Comparison of ENCODE assay signal across 9 cellular contexts in genomic region chrX:1593286-1594271, GRCh38. TPM values are rescaled to one million over a fixed set of nuclear protein-coding genes. Genes with fewer than 3 reads are reported as not detected.
A peak's percentile ranks its signal among the peaks of the same experiment; 100 is the strongest.
DNase-seq lines count a peak whose midpoint lies in the region; ATAC-seq and TF ChIP-seq lines count a peak whose summit lies in the region.
"Had no signal": no experiment of that assay in that cellular context is flagged by ENCODE, and none has a peak within 500 bp of the region (broad histone marks: within the 10 kb centered on the region; RNA-seq: fewer than 3 reads in every experiment).

No MANE protein-coding gene starts in this region.

- peak overlapping the region; percentile 91 for H3K4me2 ChIP-seq in mammary epithelial cell (ENCODE audit: insufficient read depth, low read depth, low read length)

- H3K9me3 ChIP-seq in HUES6 (ENCODE audit: control insufficient read depth, insufficient read depth, low read depth, low read length) (no peaks in the 10 kb centered on the region), mammary epithelial cell (replicated peaks; ENCODE audit: insufficient read depth, low read length) (no peaks in the 10 kb centered on the region), mucosa of stomach (ENCODE audit: control insufficient read depth, low read length) (no peaks in the 10 kb centered on the region), Peyer's patch (no peaks in the 10 kb centered on the region)
- H3K9me3 ChIP-seq: left lung had no signal

- intact Hi-C loops in mammary epithelial cell (cut with micrococcal nuclease): loop anchor here (5.0 kb wide), 2 partner anchors 126 to 201 kb away; partner anchors contain the start of gene SLC25A6

- H2AFZ ChIP-seq in ACC112 (ENCODE audit: low read length, unreplicated experiment): no peak overlapping the region
- H2AFZ ChIP-seq in mammary epithelial cell (ENCODE audit: low read depth, low read length): no peak overlapping the region

- H3K27ac ChIP-seq in ACC112 (ENCODE audit: low read depth, low read length) (no peak overlapping the region), HUES6 (ENCODE audit: low read depth, low read length) (no peak overlapping the region), mammary epithelial cell (ENCODE audit: insufficient read depth, low read depth, low read length) (no peak overlapping the region), Peyer's patch (no peak overlapping the region)

- H3K4me1 ChIP-seq in ACC112 (ENCODE audit: control insufficient read depth, insufficient read depth, low read length, unreplicated experiment) (peaks cover 6% of the 10 kb centered on the region), HUES6 (ENCODE audit: control insufficient read depth, insufficient read depth, low read length) (peaks cover 5% of the 10 kb centered on the region; the same call in 1 of the 2 replicates), mammary epithelial cell (ENCODE audit: insufficient read depth, low read length) (peaks cover 3% of the 10 kb centered on the region), mucosa of stomach (ENCODE audit: control insufficient read depth, insufficient read depth, low read length) (peaks cover 14% of the 10 kb centered on the region), Peyer's patch (peaks cover 0 to 11% (median 0%) of the 10 kb centered on the region in 4 donors)

- in situ Hi-C loops in mammary epithelial cell (cut with MboI; ENCODE audit: low sequenced_read_pairs in 2 of 2): no loop called here

- peak overlapping the region; percentile 90 for H3K9ac ChIP-seq in HUES6 (ENCODE audit: low read length)
- H3K9ac ChIP-seq in mammary epithelial cell (ENCODE audit: insufficient read depth, low read length): peak overlapping the region; percentile 34
- peak overlapping the region; percentile 97 for H3K9ac ChIP-seq in mucosa of stomach (ENCODE audit: low read length)

- H3K4me3 ChIP-seq in ACC112 (ENCODE audit: low read depth, low read length) (peak overlapping the region; percentile 99), HUES6 (ENCODE audit: low read depth, low read length) (peak overlapping the region; percentile 99; the same call in 1 of the 2 replicates), mammary epithelial cell (replicated peaks in 1 of 3; ENCODE audit: insufficient read depth in 1 of 3, low read depth in 2 of 3, low read length in 3 of 3) (peak overlapping the region; percentile 89 to 97 (median 96)), mucosa of stomach (ENCODE audit: low read length) (peak overlapping the region; percentile 77), Peyer's patch (peak overlapping the region in 2 of 4 donors; percentile 89 to 98)

- DNase-seq in mammary epithelial cell (no peak), NCI-H526 treated with DMSO at 0.1 percent for 48 hours (lab: John Stamatoyannopoulos, UW) (no peak), Peyer's patch (no peak)

- H3K36me3 ChIP-seq in ACC112 (ENCODE audit: insufficient read depth, low read length) (peaks cover 45% of the 10 kb centered on the region), HUES6 (ENCODE audit: control insufficient read depth, insufficient read depth, low read length) (peaks cover 53% of the 10 kb centered on the region), mammary epithelial cell (ENCODE audit: insufficient read depth, low read length) (peaks cover 14% of the 10 kb centered on the region), mucosa of stomach (ENCODE audit: control insufficient read depth, insufficient read depth, low read length) (peaks cover 28% of the 10 kb centered on the region), Peyer's patch (peaks cover 0 to 48% (median 0%) of the 10 kb centered on the region in 3 donors)

- ATAC-seq in HG03039 (IDR thresholded peaks at IDR 0.05; ENCODE audit: unreplicated experiment): no peak
- no peak for ATAC-seq in HG02763 (IDR thresholded peaks at IDR 0.05; ENCODE audit: unreplicated experiment)

- TSS peak; percentile 44 for BruUV-seq in mammary epithelial cell (replicated peaks; lab: Mats Ljungman, UMichigan)

- WGBS in mammary epithelial cell (ENCODE audit: low coverage, missing lambda C conversion rate): 85% methylated on average over 38 of the region's 60 CpGs

- no peaks in the 10 kb centered on the region for H4K20me1 ChIP-seq in mammary epithelial cell (ENCODE audit: insufficient read depth, low read length)

- no peak for TF ChIP-seq POLR2A in Peyer's patch (IDR thresholded peaks at IDR 0.05)

- no peak for TF ChIP-seq CTCF in mammary epithelial cell (conservative IDR thresholded peaks at IDR 0.05 in 1 of 2, IDR thresholded peaks at IDR 0.05 in 1 of 2; ENCODE audit: extremely low read depth in 1 of 2, insufficient read depth in 1 of 2, low read depth in 1 of 2, low read length in 2 of 2)
- TF ChIP-seq CTCF in Peyer's patch (IDR thresholded peaks at IDR 0.05): no peak

- CTCF ChIA-PET in mammary epithelial cell (lab: Charles Lee; ENCODE audit: low non-redundant PET): no interaction called here

- H3K79me2 ChIP-seq in ACC112 (ENCODE audit: control insufficient read depth, insufficient read depth, low read length, unreplicated experiment) (peaks cover 61% of the 10 kb centered on the region), mammary epithelial cell (ENCODE audit: insufficient read depth, low read length) (peaks cover 68% of the 10 kb centered on the region)

- H3K27me3 ChIP-seq in ACC112 (ENCODE audit: insufficient read depth, low read length) (no peaks in the 10 kb centered on the region), HUES6 (ENCODE audit: control insufficient read depth, insufficient read depth, low read length) (no peaks in the 10 kb centered on the region), mammary epithelial cell (ENCODE audit: insufficient read depth, low read length) (no peaks in the 10 kb centered on the region), mucosa of stomach (ENCODE audit: control insufficient read depth, insufficient read depth, low read length) (no peaks in the 10 kb centered on the region), Peyer's patch (no peaks in the 10 kb centered on the region)
- H3K27me3 ChIP-seq: left lung had no signal

- dilution Hi-C loops in mammary epithelial cell (cut with HindIII; ENCODE audit: low sequenced_read_pairs): no loop called here

RNA-seq across cellular contexts. Expression of gene AKAP17A, which starts 2.2 kb away (rescaled TPM):
- total RNA-seq in mammary epithelial cell: 10 to 100 TPM; 23.0 to 34.9 TPM
- 12.7 TPM for polyA plus RNA-seq in mammary epithelial cell
- 11.1 TPM for polyA minus RNA-seq in mammary epithelial cell
- 100 to 1,000 TPM in 3 of 4 donors, 10 to 100 TPM in 1; 41.0 to 201 (median 107) TPM for total RNA-seq in Peyer's patch

RNA-seq across cellular contexts. Expression of gene ASMT, which starts 21.3 kb away (rescaled TPM):
- total RNA-seq in mammary epithelial cell (not detected), Peyer's patch (10 to 100 TPM in 1 of 4 donors, not detected in 3; 12.4 TPM)
- not detected for polyA plus RNA-seq in mammary epithelial cell
- not detected for polyA minus RNA-seq in mammary epithelial cell
- total RNA-seq: left lung had no signal

RNA-seq across cellular contexts. Expression of gene P2RY8, which starts 56.6 kb away (rescaled TPM):
- not detected for total RNA-seq in mammary epithelial cell
- polyA plus RNA-seq in mammary epithelial cell: not detected
- polyA minus RNA-seq in mammary epithelial cell: not detected
- 1 to 10 TPM in 2 of 4 donors, under 1 TPM in 2; 0.35 to 5.8 (median 1.2) TPM for total RNA-seq in Peyer's patch

Comparison
In these comparisons a context has a peak if more than half of its experiments do, and no peak if none do; other contexts are left out.
1. H3K9ac ChIP-seq: peak in every context shown above with its lines; median percentile 97 in mucosa of stomach; 90 in HUES6; 34 in mammary epithelial cell.